Comparison of ENCODE assay signal across 10 cellular contexts in the genomic region with DNA sequence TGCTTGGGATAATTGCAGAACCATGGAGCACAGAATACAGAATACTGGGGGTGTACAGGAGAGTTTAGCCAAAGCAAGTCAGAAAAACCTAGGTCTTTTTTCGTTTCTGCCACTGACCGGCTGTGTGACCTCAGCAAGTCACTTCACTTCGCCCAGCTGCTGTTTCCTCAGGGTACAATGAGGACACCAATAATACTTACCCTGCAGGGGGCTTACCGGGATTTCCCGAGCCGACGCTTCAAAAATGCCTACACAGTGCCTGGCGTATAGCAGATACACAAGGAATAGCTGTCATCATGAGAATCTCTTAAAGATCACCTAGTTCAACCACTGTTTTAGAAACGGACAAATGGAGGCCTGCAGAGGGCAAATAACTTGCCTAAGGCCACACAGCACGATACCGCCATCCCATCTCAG. TPM values are rescaled to one million over a fixed set of nuclear protein-coding genes. Genes with fewer than 3 reads are reported as not detected.
DNase-seq lines count a peak whose midpoint lies in the region; ATAC-seq and TF ChIP-seq lines count a peak whose summit lies in the region.
"Had no signal": no experiment of that assay in that cellular context is flagged by ENCODE, and none has a peak within 500 bp of the region (broad histone marks: within the 10 kb centered on the region; RNA-seq: fewer than 3 reads in every experiment).

No MANE protein-coding gene starts in this region.

- no peaks in the 10 kb centered on the region for H3K9me3 Mint-ChIP-seq in activated naive CD8-positive, alpha-beta T cell (ENCODE audit: low read depth)
- H3K9me3 Mint-ChIP-seq in activated naive CD8-positive, alpha-beta T cell treated with anti-CD3 and anti-CD28 coated beads for 36 hours, result no peaks in the 10 kb centered on the region
- H3K9me3 Mint-ChIP-seq in endothelial cell (ENCODE audit: unreplicated experiment), result no peaks in the 10 kb centered on the region
- H3K9me3 Mint-ChIP-seq: dendritic cell treated with granulocyte-macrophage colony-stimulating factor and Interleukin-4, amounts not matched to agents 40 ng/mL and 50 ng/mL, for 4 days had no signal

- no peaks in the 10 kb centered on the region for H3K36me3 Mint-ChIP-seq in activated naive CD8-positive, alpha-beta T cell
- no peaks in the 10 kb centered on the region for H3K36me3 Mint-ChIP-seq in activated naive CD8-positive, alpha-beta T cell treated with anti-CD3 and anti-CD28 coated beads for 36 hours
- H3K36me3 Mint-ChIP-seq in endothelial cell (ENCODE audit: low read depth, unreplicated experiment), result no peaks in the 10 kb centered on the region

- H3K4me1 Mint-ChIP-seq in activated naive CD8-positive, alpha-beta T cell (ENCODE audit: low read depth), result peaks cover 21% of the 10 kb centered on the region
- peaks cover 10% of the 10 kb centered on the region for H3K4me1 Mint-ChIP-seq in activated naive CD8-positive, alpha-beta T cell treated with anti-CD3 and anti-CD28 coated beads for 36 hours
- H3K4me1 Mint-ChIP-seq in endothelial cell (ENCODE audit: unreplicated experiment), result peaks cover 34% of the 10 kb centered on the region

- H3K4me3 Mint-ChIP-seq in activated naive CD8-positive, alpha-beta T cell, result peak overlapping the region; percentile 60
- no peak overlapping the region for H3K4me3 Mint-ChIP-seq in activated naive CD8-positive, alpha-beta T cell treated with anti-CD3 and anti-CD28 coated beads for 36 hours
- peak overlapping the region; percentile 90 for H3K4me3 Mint-ChIP-seq in endothelial cell (ENCODE audit: unreplicated experiment)
- H3K4me3 Mint-ChIP-seq: dendritic cell treated with granulocyte-macrophage colony-stimulating factor and Interleukin-4, amounts not matched to agents 40 ng/mL and 50 ng/mL, for 4 days had no signal

- no peak overlapping the region for H3K27ac Mint-ChIP-seq in activated naive CD8-positive, alpha-beta T cell
- no peak overlapping the region for H3K27ac Mint-ChIP-seq in activated naive CD8-positive, alpha-beta T cell treated with anti-CD3 and anti-CD28 coated beads for 36 hours
- no peak overlapping the region for H3K27ac Mint-ChIP-seq in endothelial cell (ENCODE audit: unreplicated experiment)
- H3K27ac Mint-ChIP-seq: dendritic cell treated with granulocyte-macrophage colony-stimulating factor and Interleukin-4, amounts not matched to agents 40 ng/mL and 50 ng/mL, for 4 days had no signal

- H3K4me1 ChIP-seq in mesodermal cell (ENCODE audit: control insufficient read depth, insufficient read depth, low read length, poor library complexity, severe bottlenecking), result peaks cover 41% of the 10 kb centered on the region
- no peaks in the 10 kb centered on the region for H3K4me1 ChIP-seq in urinary bladder (ENCODE audit: insufficient read depth)

- no peak for TF ChIP-seq CTCF in endothelial cell (IDR thresholded peaks at IDR 0.05; ENCODE audit: unreplicated experiment)

- H3K36me3 ChIP-seq in mesodermal cell (ENCODE audit: control insufficient read depth, insufficient read depth, low read length) (no peaks in the 10 kb centered on the region), urinary bladder (ENCODE audit: insufficient read depth) (no peaks in the 10 kb centered on the region)

- WGBS in mesodermal cell (ENCODE audit: insufficient coverage in 2 of 2), 2 experiments, result 16 to 27% methylated on average over 8 to 11 of the region's 11 CpGs
- WGBS in urinary bladder, result 47% methylated on average over 11 of the region's 11 CpGs

- H3K27ac ChIP-seq in mesodermal cell (ENCODE audit: low read depth, low read length, severe bottlenecking), result peak overlapping the region; percentile 69
- H3K27ac ChIP-seq in urinary bladder (ENCODE audit: low read depth), result no peak overlapping the region

- H3K27me3 Mint-ChIP-seq in activated naive CD8-positive, alpha-beta T cell, result peaks cover 26% of the 10 kb centered on the region
- peaks cover 57% of the 10 kb centered on the region for H3K27me3 Mint-ChIP-seq in activated naive CD8-positive, alpha-beta T cell treated with anti-CD3 and anti-CD28 coated beads for 36 hours
- H3K27me3 Mint-ChIP-seq in endothelial cell (ENCODE audit: unreplicated experiment), result peaks cover 5% of the 10 kb centered on the region

- DNase-seq in activated naive CD8-positive, alpha-beta T cell treated with anti-CD3 and anti-CD28 coated beads for 36 hours, result no peak
- DNase-seq in endothelial cell (ENCODE audit: low spot score), result peak; percentile 24
- no peak for DNase-seq in DMS53 (lab: John Stamatoyannopoulos, UW)
- DNase-seq in stimulated activated CD4-positive, alpha-beta T cell treated with anti-CD3 and anti-CD28 coated beads, Interleukin-12 subunit alpha, Interleukin-12 subunit beta, amount 100 ng/mL, for 4 hours, result no peak

- ATAC-seq in GM18868 (IDR thresholded peaks at IDR 0.05; ENCODE audit: unreplicated experiment), result no peak

- H3K9me3 ChIP-seq in mesodermal cell (ENCODE audit: control insufficient read depth, low read length), result no peaks in the 10 kb centered on the region

- H3K4me3 ChIP-seq in mesodermal cell (ENCODE audit: extremely low read depth, insufficient read depth, low read length, poor library complexity, severe bottlenecking) (peak overlapping the region; percentile 34), urinary bladder (ENCODE audit: low read depth, low read length) (peak overlapping the region; percentile 51)

RNA-seq across cellular contexts. Expression of gene RIPOR3, which starts 0.8 kb away (rescaled TPM):
- total RNA-seq in activated naive CD8-positive, alpha-beta T cell treated with anti-CD3 and anti-CD28 coated beads for 36 hours, result not detected
- total RNA-seq in endothelial cell (ENCODE audit: unreplicated experiment), result 11.2 TPM
- polyA plus RNA-seq in mesodermal cell (2013, experiment 1 of 2), result 9.4 TPM
- polyA plus RNA-seq in mesodermal cell (2013, experiment 2 of 2), result 10.0 TPM
- total RNA-seq in urinary bladder, result 8.2 TPM
- 15.0 TPM for polyA plus RNA-seq in urinary bladder
- polyA plus RNA-seq: CD14-positive monocyte had no signal

RNA-seq across cellular contexts. Expression of gene PARD6B, which starts 40.8 kb away (rescaled TPM):
- 1 to 10 TPM; 3.9 to 4.1 TPM for total RNA-seq in activated naive CD8-positive, alpha-beta T cell treated with anti-CD3 and anti-CD28 coated beads for 36 hours
- 7.1 TPM for total RNA-seq in endothelial cell (ENCODE audit: unreplicated experiment)
- polyA plus RNA-seq in mesodermal cell (2013, experiment 1 of 2), result 4.7 TPM
- polyA plus RNA-seq in mesodermal cell (2013, experiment 2 of 2), result 5.9 TPM
- total RNA-seq in urinary bladder, result 11.7 TPM
- 0.52 TPM for polyA plus RNA-seq in urinary bladder
